18 cellular contexts compared by ENCODE assay signal in the genomic region with DNA sequence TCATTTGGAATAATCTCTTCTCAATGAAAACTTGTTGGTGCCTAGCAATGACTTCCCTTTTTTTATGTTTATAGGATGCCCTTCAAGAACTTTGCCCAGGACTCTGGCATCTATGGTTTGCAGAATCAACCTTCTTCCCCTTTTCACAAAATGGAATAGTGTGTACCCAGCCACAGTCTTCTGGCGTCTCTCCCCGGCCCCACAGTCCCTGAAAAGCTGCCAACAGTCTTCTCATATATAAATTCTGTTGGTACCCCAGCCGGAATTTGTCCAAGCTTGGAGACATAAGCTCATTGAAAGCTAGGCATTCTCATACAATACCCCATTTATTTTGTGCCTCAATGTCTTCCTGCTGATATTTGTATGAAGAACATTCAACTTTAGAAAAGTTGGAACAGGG. TPM values are rescaled to one million over a fixed set of nuclear protein-coding genes. Genes with fewer than 3 reads are reported as not detected.
DNase-seq lines count a peak whose midpoint lies in the region; FAIRE-seq and TF ChIP-seq lines count a peak whose summit lies in the region.
"Had no signal": no experiment of that assay in that cellular context is flagged by ENCODE, and none has a peak within 500 bp of the region (broad histone marks: within the 10 kb centered on the region; RNA-seq: fewer than 3 reads in every experiment).

No MANE protein-coding gene starts in this region.

- H3K4me2 ChIP-seq in smooth muscle cell = no peak overlapping the region

- H3K27ac ChIP-seq in smooth muscle cell (ENCODE audit: low read depth) = no peak overlapping the region
- H3K27ac ChIP-seq: gastroesophageal sphincter, neutrophil, tibial artery had no signal

- no peak overlapping the region for H3K4me3 Mint-ChIP-seq in activated T-helper 1 cell treated with anti-CD3 and anti-CD28 coated beads, Interleukin-12 subunit alpha, Interleukin-12 subunit beta, Interleukin-2, Interleukin-4 antibody, amounts not matched to agents 30 ng/mL and 10 ng/mL and 1 ng/mL, durations not matched to agents 14 hours and 24 hours and 36 hours

- no peaks in the 10 kb centered on the region for H3K4me1 ChIP-seq in smooth muscle cell (ENCODE audit: low read depth)

- no peaks in the 10 kb centered on the region for H4K20me1 ChIP-seq in smooth muscle cell (ENCODE audit: low read depth)
- H4K20me1 ChIP-seq: BLaER1 treated with 17β-estradiol and CSF1 and Interleukin-3, amounts not matched to agents 10 nM and 100 nM had no signal

- peak; percentile 89 for DNase-seq in Kasumi-1 (lab: John Stamatoyannopoulos, UW)
- peak; percentile 51 for DNase-seq in SKM-1 (lab: John Stamatoyannopoulos, UW; ENCODE audit: unreplicated experiment)
- DNase-seq in foreskin melanocyte = peak; percentile 36
- peak; percentile 81 for DNase-seq in putamen (ENCODE audit: low spot score)
- DNase-seq in smooth muscle cell (lab: John Stamatoyannopoulos, UW; ENCODE audit: unreplicated experiment) = no peak
- DNase-seq in GM12892 (ENCODE audit: insufficient read length) = no peak
- DNase-seq in activated T-helper 1 cell treated with anti-CD3 and anti-CD28 coated beads, Interleukin-12 subunit alpha, Interleukin-12 subunit beta, Interleukin-2, Interleukin-4 antibody, amounts not matched to agents 30 ng/mL and 10 ng/mL and 1 ng/mL, durations not matched to agents 14 hours and 24 hours and 36 hours (ENCODE audit: low spot score) = no peak
- no peak for DNase-seq in HuH-7.5 (ENCODE audit: low spot score)
- DNase-seq: activated CD4-positive, alpha-beta T cell treated with anti-CD3 and anti-CD28 coated beads, Interleukin-2, amount 50 U/mL, for 48 hours; DMS79 treated with DMSO at 0.1 percent for 48 hours; NCI-H1105; NCI-H774; stimulated activated CD4-positive, alpha-beta T cell treated with anti-CD3 and anti-CD28 coated beads, Interleukin-4, amount 100 ng/mL, for 1 hour had no signal

- peaks cover 22% of the 10 kb centered on the region for H3K4me1 Mint-ChIP-seq in activated T-helper 1 cell treated with anti-CD3 and anti-CD28 coated beads, Interleukin-12 subunit alpha, Interleukin-12 subunit beta, Interleukin-2, Interleukin-4 antibody, amounts not matched to agents 30 ng/mL and 10 ng/mL and 1 ng/mL, durations not matched to agents 14 hours and 24 hours and 36 hours (ENCODE audit: low read depth)

- H3K79me2 ChIP-seq in smooth muscle cell (ENCODE audit: low read depth) = no peaks in the 10 kb centered on the region

- 89% methylated on average over 3 of the region's 3 CpGs for WGBS in smooth muscle cell (ENCODE audit: low lambda C conversion rate)

- no peaks in the 10 kb centered on the region for H3K36me3 ChIP-seq in smooth muscle cell (ENCODE audit: low read depth)
- H3K36me3 ChIP-seq: BLaER1 treated with 17β-estradiol and CSF1 and Interleukin-3, amounts not matched to agents 10 nM and 100 nM; gastroesophageal sphincter; neutrophil; tibial artery had no signal

- H3K27ac Mint-ChIP-seq in activated T-helper 1 cell treated with anti-CD3 and anti-CD28 coated beads, Interleukin-12 subunit alpha, Interleukin-12 subunit beta, Interleukin-2, Interleukin-4 antibody, amounts not matched to agents 30 ng/mL and 10 ng/mL and 1 ng/mL, durations not matched to agents 14 hours and 24 hours and 36 hours = no peak overlapping the region

- FAIRE-seq in GM12892 (lab: Jason Lieb, UNC) = no peak
- FAIRE-seq: H1 had no signal

- H2AFZ ChIP-seq in smooth muscle cell (ENCODE audit: low read depth) = no peak overlapping the region

- no peaks in the 10 kb centered on the region for H3K27me3 Mint-ChIP-seq in activated T-helper 1 cell treated with anti-CD3 and anti-CD28 coated beads, Interleukin-12 subunit alpha, Interleukin-12 subunit beta, Interleukin-2, Interleukin-4 antibody, amounts not matched to agents 30 ng/mL and 10 ng/mL and 1 ng/mL, durations not matched to agents 14 hours and 24 hours and 36 hours (ENCODE audit: insufficient read depth)

- TF ChIP-seq CTCF in smooth muscle cell (IDR thresholded peaks at IDR 0.05; ENCODE audit: borderline replicate concordance, insufficient read depth, poor library complexity, severe bottlenecking) = no peak

- no peaks in the 10 kb centered on the region for H3F3A ChIP-seq in smooth muscle cell (ENCODE audit: low read depth)

- H3K4me3 ChIP-seq in smooth muscle cell = no peak overlapping the region
- H3K4me3 ChIP-seq: BLaER1 treated with 17β-estradiol and CSF1 and Interleukin-3, amounts not matched to agents 10 nM and 100 nM; gastroesophageal sphincter; tibial artery had no signal

- no peak for TF ChIP-seq POLR2A in GM12892 (IDR thresholded peaks at IDR 0.05; ENCODE audit: low read depth, low read length)

- no peaks in the 10 kb centered on the region for H3K9me3 ChIP-seq in smooth muscle cell (replicated peaks; ENCODE audit: low read depth)
- H3K9me3 ChIP-seq: BLaER1 treated with 17β-estradiol and CSF1 and Interleukin-3, amounts not matched to agents 10 nM and 100 nM; gastroesophageal sphincter; neutrophil; tibial artery had no signal

- H3K9me3 Mint-ChIP-seq in activated T-helper 1 cell treated with anti-CD3 and anti-CD28 coated beads, Interleukin-12 subunit alpha, Interleukin-12 subunit beta, Interleukin-2, Interleukin-4 antibody, amounts not matched to agents 30 ng/mL and 10 ng/mL and 1 ng/mL, durations not matched to agents 14 hours and 24 hours and 36 hours = no peaks in the 10 kb centered on the region

- H3K27me3 ChIP-seq in smooth muscle cell (ENCODE audit: low read depth) = no peaks in the 10 kb centered on the region
- H3K27me3 ChIP-seq: BLaER1 treated with 17β-estradiol and CSF1 and Interleukin-3, amounts not matched to agents 10 nM and 100 nM; gastroesophageal sphincter; neutrophil; tibial artery had no signal

- no peak overlapping the region for H3K9ac ChIP-seq in smooth muscle cell (ENCODE audit: low read depth)
- H3K9ac ChIP-seq: BLaER1 treated with 17β-estradiol and CSF1 and Interleukin-3, amounts not matched to agents 10 nM and 100 nM had no signal

- H3K36me3 Mint-ChIP-seq in activated T-helper 1 cell treated with anti-CD3 and anti-CD28 coated beads, Interleukin-12 subunit alpha, Interleukin-12 subunit beta, Interleukin-2, Interleukin-4 antibody, amounts not matched to agents 30 ng/mL and 10 ng/mL and 1 ng/mL, durations not matched to agents 14 hours and 24 hours and 36 hours (ENCODE audit: low read depth) = no peaks in the 10 kb centered on the region

- intact Hi-C loops in activated T-helper 1 cell treated with anti-CD3 and anti-CD28 coated beads, Interleukin-12 subunit alpha, Interleukin-12 subunit beta, Interleukin-2, Interleukin-4 antibody, amounts not matched to agents 30 ng/mL and 10 ng/mL and 1 ng/mL, durations not matched to agents 14 hours and 24 hours and 36 hours (cut with micrococcal nuclease) = no loop called here

RNA-seq across cellular contexts. Expression of a gene that starts 26.4 kb away (rescaled TPM):
- total RNA-seq in smooth muscle cell = 30.6 and 32.2 TPM in 2 replicates
- polyA plus RNA-seq in smooth muscle cell = 33.9 and 37.3 TPM in 2 replicates
- 119 TPM for polyA plus RNA-seq in GM12892 (2012; ENCODE audit: missing spikeins)
- 212 and 214 TPM in 2 replicates for total RNA-seq in activated T-helper 1 cell treated with anti-CD3 and anti-CD28 coated beads, Interleukin-12 subunit alpha, Interleukin-12 subunit beta, Interleukin-2, Interleukin-4 antibody, amounts not matched to agents 30 ng/mL and 10 ng/mL and 1 ng/mL, durations not matched to agents 14 hours and 24 hours and 36 hours

RNA-seq across cellular contexts. Expression of a gene that starts 51.0 kb away (rescaled TPM):
- 6.1 and 8.4 TPM in 2 replicates for total RNA-seq in smooth muscle cell
- 4.3 and 7.8 TPM in 2 replicates for polyA plus RNA-seq in smooth muscle cell
- 11.2 TPM for polyA plus RNA-seq in GM12892 (2012; ENCODE audit: missing spikeins)
- total RNA-seq in activated T-helper 1 cell treated with anti-CD3 and anti-CD28 coated beads, Interleukin-12 subunit alpha, Interleukin-12 subunit beta, Interleukin-2, Interleukin-4 antibody, amounts not matched to agents 30 ng/mL and 10 ng/mL and 1 ng/mL, durations not matched to agents 14 hours and 24 hours and 36 hours = 2.5 and 2.8 TPM in 2 replicates

Comparison
In these comparisons a context has a peak if more than half of its experiments do, and no peak if none do; other contexts are left out.
1. DNase-seq: peak in Kasumi-1 (2 of 2), SKM-1 (single experiment), foreskin melanocyte (single experiment) and putamen (single experiment); none in smooth muscle cell (single experiment), GM12892 (single experiment), activated T-helper 1 cell treated with anti-CD3 and anti-CD28 coated beads, Interleukin-12 subunit alpha, Interleukin-12 subunit beta, Interleukin-2, Interleukin-4 antibody, amounts not matched to agents 30 ng/mL and 10 ng/mL and 1 ng/mL, durations not matched to agents 14 hours and 24 hours and 36 hours (single experiment) and HuH-7.5 (single experiment).